8 cellular contexts compared by ENCODE assay signal in the genomic region with DNA sequence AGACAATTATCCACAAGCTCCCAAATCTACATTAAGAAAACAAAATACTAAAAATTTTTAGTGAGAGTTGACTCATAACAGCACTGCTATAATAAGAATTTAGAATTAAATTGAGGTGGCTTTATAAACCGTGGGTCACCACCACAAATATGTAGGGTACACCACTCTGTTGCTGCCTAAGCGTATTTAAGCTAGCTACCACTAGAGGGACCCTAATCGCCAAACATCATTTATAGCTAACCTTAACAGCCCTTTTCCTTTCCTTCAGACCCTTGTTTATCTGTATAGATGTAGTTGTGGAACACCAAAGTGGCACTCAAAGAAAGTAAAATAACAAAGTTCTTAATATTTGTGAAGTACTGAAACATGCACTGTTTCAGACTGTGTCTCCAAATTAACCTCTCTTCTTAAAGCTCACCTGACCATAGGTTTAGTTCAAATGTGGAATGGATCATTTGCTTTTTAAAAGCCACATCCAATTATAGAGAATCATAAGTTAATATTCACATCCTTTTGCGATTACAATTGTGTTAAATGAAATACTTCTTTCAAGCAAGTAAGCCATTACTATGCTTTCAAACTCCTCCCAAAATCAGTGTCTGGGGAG.
DNase-seq lines count a peak whose midpoint lies in the region; ATAC-seq and TF ChIP-seq lines count a peak whose summit lies in the region.

No MANE protein-coding gene starts in this region.

- WGBS in mesenchymal stem cell: 10% methylated on average over 2 of the region's 4 CpGs

- H3K79me2 ChIP-seq in GM23338 (replicated peaks; ENCODE audit: insufficient read depth) (no peaks in the 10 kb centered on the region), KMS-11 (ENCODE audit: insufficient read depth, low read depth) (no peaks in the 10 kb centered on the region), PC-9 (ENCODE audit: low read depth) (no peaks in the 10 kb centered on the region)

- no peak overlapping the region for H4K91ac ChIP-seq in mesenchymal stem cell (ENCODE audit: low read length)

- H3K4me1 ChIP-seq in GM23338 (ENCODE audit: insufficient read depth) (peaks cover 4% of the 10 kb centered on the region), KMS-11 (ENCODE audit: low read depth, poor library complexity, severe bottlenecking) (peaks cover 25% of the 10 kb centered on the region), PC-9 (replicated peaks; ENCODE audit: insufficient read depth) (peaks cover 40% of the 10 kb centered on the region), mesenchymal stem cell (ENCODE audit: control insufficient read depth, insufficient read depth, low read depth, low read length) (peaks cover 7% of the 10 kb centered on the region)

- H3K27me3 ChIP-seq in GM23338 (ENCODE audit: insufficient read depth) (no peaks in the 10 kb centered on the region), KMS-11 (ENCODE audit: insufficient read depth, low read depth) (no peaks in the 10 kb centered on the region), PC-9 (ENCODE audit: insufficient read depth, low read depth) (no peaks in the 10 kb centered on the region), dorsolateral prefrontal cortex (no peaks in the 10 kb centered on the region), mesenchymal stem cell (ENCODE audit: control insufficient read depth in 1 of 2, insufficient read depth in 1 of 2, low read length in 2 of 2) (no peaks in the 10 kb centered on the region)

- H2AK5ac ChIP-seq in mesenchymal stem cell (ENCODE audit: low read length, severe bottlenecking): no peak overlapping the region

- H2BK15ac ChIP-seq in mesenchymal stem cell (ENCODE audit: low read depth, poor library complexity, severe bottlenecking): no peak overlapping the region

- peaks cover 16% of the 10 kb centered on the region for H3K27me3 Mint-ChIP-seq in activated CD4-positive, alpha-beta T cell treated with anti-CD3 and anti-CD28 coated beads, Interleukin-2, amount 10 ng/mL, durations not matched to agents 7 days and 5 days
- H3K27me3 Mint-ChIP-seq in GM23338 (ENCODE audit: insufficient read depth, low read depth, poor library complexity): no peaks in the 10 kb centered on the region
- peaks cover 18% of the 10 kb centered on the region for H3K27me3 Mint-ChIP-seq in activated CD4-positive, alpha-beta memory T cell treated with anti-CD3 and anti-CD28 coated beads, Interleukin-2, amount 10 ng/mL, durations not matched to agents 7 days and 5 days

- H2BK120ac ChIP-seq in mesenchymal stem cell (ENCODE audit: low read depth, low read length): no peak overlapping the region

- no peaks in the 10 kb centered on the region for H3K9me2 ChIP-seq in GM23338 (ENCODE audit: insufficient read depth)
- H3K9me2 ChIP-seq in PC-9 (ENCODE audit: insufficient read depth): no peaks in the 10 kb centered on the region; the same call in 1 of the 2 replicates

- H3K36me3 Mint-ChIP-seq in activated CD4-positive, alpha-beta T cell treated with anti-CD3 and anti-CD28 coated beads, Interleukin-2, amount 10 ng/mL, durations not matched to agents 7 days and 5 days (ENCODE audit: low read depth): no peaks in the 10 kb centered on the region
- H3K36me3 Mint-ChIP-seq in GM23338 (ENCODE audit: low read depth): peaks cover 5% of the 10 kb centered on the region; the same call in 2 of the 3 replicates
- H3K36me3 Mint-ChIP-seq in activated CD4-positive, alpha-beta memory T cell treated with anti-CD3 and anti-CD28 coated beads, Interleukin-2, amount 10 ng/mL, durations not matched to agents 7 days and 5 days (ENCODE audit: low read depth): no peaks in the 10 kb centered on the region

- H4K20me1 ChIP-seq in GM23338 (replicated peaks; ENCODE audit: insufficient read depth) (no peaks in the 10 kb centered on the region), KMS-11 (ENCODE audit: insufficient read depth) (no peaks in the 10 kb centered on the region), PC-9 (ENCODE audit: insufficient read depth) (no peaks in the 10 kb centered on the region)

- H3K79me1 ChIP-seq in mesenchymal stem cell (replicated peaks; ENCODE audit: low read length, poor library complexity, severe bottlenecking): peaks cover 2% of the 10 kb centered on the region

- H3K9me3 Mint-ChIP-seq in activated CD4-positive, alpha-beta T cell treated with anti-CD3 and anti-CD28 coated beads, Interleukin-2, amount 10 ng/mL, durations not matched to agents 7 days and 5 days: no peaks in the 10 kb centered on the region
- H3K9me3 Mint-ChIP-seq in GM23338: 0 out of 3 replicates have a peak, but pooled peaks cover 2% of the 10 kb centered on the region
- H3K9me3 Mint-ChIP-seq in activated CD4-positive, alpha-beta memory T cell treated with anti-CD3 and anti-CD28 coated beads, Interleukin-2, amount 10 ng/mL, durations not matched to agents 7 days and 5 days: no peaks in the 10 kb centered on the region

- H3K9me3 ChIP-seq in PC-9 (ENCODE audit: insufficient read depth, low read depth): no peaks in the 10 kb centered on the region
- H3K9me3 ChIP-seq in mesenchymal stem cell (ENCODE audit: control insufficient read depth, low read length): no peaks in the 10 kb centered on the region

- H3K27ac ChIP-seq in GM23338 (ENCODE audit: low read depth) (no peak overlapping the region), KMS-11 (no peak overlapping the region), PC-9 (no peak overlapping the region), dorsolateral prefrontal cortex (peak overlapping the region in 38 of 59 donors; percentile 1 to 85 (median 65)), mesenchymal stem cell (ENCODE audit: low read length, poor library complexity, severe bottlenecking) (no peak overlapping the region)

- H3K14ac ChIP-seq in mesenchymal stem cell (ENCODE audit: low read length in 2 of 2): no peak overlapping the region

- DNase-seq in activated CD4-positive, alpha-beta T cell treated with anti-CD3 and anti-CD28 coated beads, Interleukin-2, amount 10 ng/mL, durations not matched to agents 7 days and 5 days: peak; percentile 26
- DNase-seq in activated CD4-positive, alpha-beta T cell treated with anti-CD3 and anti-CD28 coated beads, Interleukin-2, amount 50 U/mL, for 1 hour: no peak
- DNase-seq in GM23338 (ENCODE audit: low spot score) (peak; percentile 86), PC-9 (peak in 1 of 2 experiments; percentile 58), dorsolateral prefrontal cortex (peak in 1 of 10 donors; percentile 7), mesenchymal stem cell (peak; percentile 65)
- DNase-seq in activated CD4-positive, alpha-beta memory T cell treated with anti-CD3 and anti-CD28 coated beads, Interleukin-2, amount 10 ng/mL, durations not matched to agents 7 days and 5 days: no peak

- no peak overlapping the region for H3K4me3 ChIP-seq in GM23338
- H3K4me3 ChIP-seq in KMS-11 (IDR thresholded peaks at IDR 0.05; ENCODE audit: insufficient read depth, low read depth, low read length): no peak overlapping the region
- H3K4me3 ChIP-seq in PC-9: no peak overlapping the region
- H3K4me3 ChIP-seq in dorsolateral prefrontal cortex: peak overlapping the region in 18 of 59 donors; percentile 0 to 44 (median 17)
- H3K4me3 ChIP-seq in mesenchymal stem cell (ENCODE audit: insufficient read depth in 1 of 2, low read depth in 1 of 2, low read length in 2 of 2): no peak overlapping the region

- H3F3A ChIP-seq in GM23338 (replicated peaks; ENCODE audit: low read depth) (no peaks in the 10 kb centered on the region), PC-9 (ENCODE audit: insufficient read depth, low read depth) (0 out of 2 replicates have a peak, but pooled peaks cover 8% of the 10 kb centered on the region)

- no peak overlapping the region for H2BK12ac ChIP-seq in mesenchymal stem cell (ENCODE audit: low read length in 2 of 2)

- TF ChIP-seq CTCF in GM23338 (conservative IDR thresholded peaks at IDR 0.05; ENCODE audit: low read depth in 2 of 2) (peak; percentile 90 to 93), KMS-11 (conservative IDR thresholded peaks at IDR 0.05; ENCODE audit: low read depth, low read length) (peak; percentile 92), PC-9 (conservative IDR thresholded peaks at IDR 0.05) (peak; percentile 79), dorsolateral prefrontal cortex (IDR thresholded peaks at IDR 0.05 in 54 of 56, conservative IDR thresholded peaks at IDR 0.05 in 2 of 56; ENCODE audit: low read depth in 1 of 56, partially characterized antibody in 56 of 56) (peak; percentile 59 to 91 (median 82))

- H2BK5ac ChIP-seq in mesenchymal stem cell (ENCODE audit: low read depth, low read length, poor library complexity, severe bottlenecking): no peak overlapping the region

- peak; percentile 97 for ATAC-seq in GM23338

- CTCF ChIA-PET in activated CD4-positive, alpha-beta T cell treated with anti-CD3 and anti-CD28 coated beads, Interleukin-2, amount 10 ng/mL, durations not matched to agents 7 days and 5 days (lab: Charles Lee): interaction anchor here (0.8 to 1.7 kb wide), 5 partner anchors 9 to 404 kb away, joined by 3 to 6 read pairs (median 4); no protein-coding TSS in a partner anchor
- CTCF ChIA-PET in PC-9 (lab: Charles Lee): interaction anchor here (0.6 to 0.7 kb wide), 5 partner anchors 93 to 603 kb away, joined by 3 read pairs; no protein-coding TSS in a partner anchor
- CTCF ChIA-PET in activated CD4-positive, alpha-beta memory T cell treated with anti-CD3 and anti-CD28 coated beads, Interleukin-2, amount 10 ng/mL, durations not matched to agents 7 days and 5 days (lab: Charles Lee): interaction anchor here (0.6 to 7.1 kb wide), 43 partner anchors 11 to 597 kb away, joined by 3 to 68 read pairs (median 4); a partner anchor contains a TSS

- peaks cover 6% of the 10 kb centered on the region for H3K4me1 Mint-ChIP-seq in activated CD4-positive, alpha-beta T cell treated with anti-CD3 and anti-CD28 coated beads, Interleukin-2, amount 10 ng/mL, durations not matched to agents 7 days and 5 days
- peaks cover 13% of the 10 kb centered on the region for H3K4me1 Mint-ChIP-seq in GM23338
- peaks cover 7% of the 10 kb centered on the region for H3K4me1 Mint-ChIP-seq in activated CD4-positive, alpha-beta memory T cell treated with anti-CD3 and anti-CD28 coated beads, Interleukin-2, amount 10 ng/mL, durations not matched to agents 7 days and 5 days

- no peak overlapping the region for H3K18ac ChIP-seq in mesenchymal stem cell (ENCODE audit: low read depth in 1 of 2, low read length in 2 of 2)

- no peaks in the 10 kb centered on the region for H3K36me3 ChIP-seq in GM23338 (ENCODE audit: insufficient read depth)
- no peaks in the 10 kb centered on the region for H3K36me3 ChIP-seq in KMS-11 (ENCODE audit: insufficient read depth)
- no peaks in the 10 kb centered on the region for H3K36me3 ChIP-seq in PC-9 (ENCODE audit: low read depth)
- no peaks in the 10 kb centered on the region for H3K36me3 ChIP-seq in mesenchymal stem cell (ENCODE audit: control insufficient read depth in 1 of 2, insufficient read depth in 2 of 2, low read depth in 1 of 2, low read length in 2 of 2)

- BruUV-seq in PC-9 (replicated peaks; lab: Mats Ljungman, UMichigan): no TSS peak

- intact Hi-C loops in PC-9 (cut with micrococcal nuclease; ENCODE audit: unreplicated experiment) (loop anchor here (1.0 to 10.0 kb wide), 4 partner anchors 397 to 1336 kb away; a partner anchor contains a TSS), dorsolateral prefrontal cortex (cut with DNase I) (loop anchor here (1.0 to 10.0 kb wide), 3 partner anchors 96 to 594 kb away; a partner anchor contains a TSS)

- no peak overlapping the region for H4K8ac ChIP-seq in mesenchymal stem cell (ENCODE audit: low read length)

- H3K9ac ChIP-seq in KMS-11: no peak overlapping the region
- H3K9ac ChIP-seq in mesenchymal stem cell (ENCODE audit: low read length): peak overlapping the region; percentile 3

- H3K4me2 ChIP-seq in GM23338 (no peak overlapping the region), KMS-11 (peak overlapping the region; percentile 6; the same call in 1 of the 2 replicates), PC-9 (no peak overlapping the region), mesenchymal stem cell (ENCODE audit: low read length, poor library complexity, severe bottlenecking) (no peak overlapping the region)

- H3K23ac ChIP-seq in mesenchymal stem cell (ENCODE audit: low read length in 2 of 2): no peak overlapping the region

- H3K27ac Mint-ChIP-seq in activated CD4-positive, alpha-beta T cell treated with anti-CD3 and anti-CD28 coated beads, Interleukin-2, amount 10 ng/mL, durations not matched to agents 7 days and 5 days: no peak overlapping the region
- no peak overlapping the region for H3K27ac Mint-ChIP-seq in GM23338
- no peak overlapping the region for H3K27ac Mint-ChIP-seq in activated CD4-positive, alpha-beta memory T cell treated with anti-CD3 and anti-CD28 coated beads, Interleukin-2, amount 10 ng/mL, durations not matched to agents 7 days and 5 days

- POLR2A ChIA-PET in activated CD4-positive, alpha-beta T cell treated with anti-CD3 and anti-CD28 coated beads, Interleukin-2, amount 10 ng/mL, durations not matched to agents 7 days and 5 days (lab: Charles Lee): no interaction called here
- POLR2A ChIA-PET in PC-9 (lab: Charles Lee; ENCODE audit: unreplicated experiment): interaction anchor here (0.5 kb wide), 1 partner anchor 46 kb away, joined by 3 read pairs; no protein-coding TSS in a partner anchor
- POLR2A ChIA-PET in activated CD4-positive, alpha-beta memory T cell treated with anti-CD3 and anti-CD28 coated beads, Interleukin-2, amount 10 ng/mL, durations not matched to agents 7 days and 5 days (lab: Charles Lee): interaction anchor here (0.8 kb wide), 2 partner anchors 9 to 409 kb away, joined by 3 to 4 read pairs; no protein-coding TSS in a partner anchor

- no peak overlapping the region for H2AFZ ChIP-seq in GM23338
- H2AFZ ChIP-seq in KMS-11 (ENCODE audit: low read depth): no peak overlapping the region
- no peak overlapping the region for H2AFZ ChIP-seq in PC-9
- H2AFZ ChIP-seq in mesenchymal stem cell (ENCODE audit: low read depth, low read length): no peak overlapping the region

- H3K4ac ChIP-seq in mesenchymal stem cell (ENCODE audit: low read depth in 1 of 2, low read length in 2 of 2): no peak overlapping the region

- H3K4me3 Mint-ChIP-seq in activated CD4-positive, alpha-beta T cell treated with anti-CD3 and anti-CD28 coated beads, Interleukin-2, amount 10 ng/mL, durations not matched to agents 7 days and 5 days: no peak overlapping the region
- no peak overlapping the region for H3K4me3 Mint-ChIP-seq in GM23338
- no peak overlapping the region for H3K4me3 Mint-ChIP-seq in activated CD4-positive, alpha-beta memory T cell treated with anti-CD3 and anti-CD28 coated beads, Interleukin-2, amount 10 ng/mL, durations not matched to agents 7 days and 5 days

Comparison
In these comparisons a context has a peak if more than half of its experiments do, and no peak if none do; other contexts are left out.
1. DNase-seq: peak in activated CD4-positive, alpha-beta T cell treated with anti-CD3 and anti-CD28 coated beads, Interleukin-2, amount 10 ng/mL, durations not matched to agents 7 days and 5 days (single experiment), GM23338 (single experiment) and mesenchymal stem cell (single experiment); none in activated CD4-positive, alpha-beta T cell treated with anti-CD3 and anti-CD28 coated beads, Interleukin-2, amount 50 U/mL, for 1 hour (single experiment) and activated CD4-positive, alpha-beta memory T cell treated with anti-CD3 and anti-CD28 coated beads, Interleukin-2, amount 10 ng/mL, durations not matched to agents 7 days and 5 days (single experiment).
2. H3K27ac ChIP-seq: peak in dorsolateral prefrontal cortex (38 of 59); none in GM23338 (single experiment), KMS-11 (single experiment), PC-9 (single experiment) and mesenchymal stem cell (single experiment).
3. Peak in every context shown above with its lines, with median percentiles within 50 percentile points of each other: CTCF ChIP-seq.